ENCODE assay signal across 8 cellular contexts in the genomic region with DNA sequence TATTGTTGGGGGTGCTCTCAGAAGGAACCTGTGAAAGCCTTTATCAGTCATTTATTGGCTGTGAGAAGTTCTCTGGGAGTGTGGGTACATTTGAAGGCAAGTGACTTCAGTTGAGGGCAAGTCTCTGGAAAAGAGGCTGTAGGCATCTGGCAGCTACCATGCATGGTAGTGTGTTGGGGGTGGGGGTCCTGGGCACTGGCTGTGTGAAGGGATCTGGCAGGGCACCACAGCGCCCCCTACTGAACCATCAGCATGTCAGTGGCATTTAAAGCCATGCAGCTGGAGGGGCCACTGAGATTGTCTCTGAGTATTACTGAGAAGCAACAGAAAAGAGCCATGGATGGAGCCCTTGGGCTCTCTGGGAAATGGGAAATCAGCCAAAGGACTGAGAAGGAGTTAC. TPM values are rescaled to one million over a fixed set of nuclear protein-coding genes. Genes with fewer than 3 reads are reported as not detected.
DNase-seq lines count a peak whose midpoint lies in the region; ATAC-seq and TF ChIP-seq lines count a peak whose summit lies in the region.

No MANE protein-coding gene starts in this region.

- peak; percentile 51; the same call in 1 of the 2 replicates for TF ChIP-seq CTCF in LNCAP (IDR thresholded peaks at IDR 0.05)
- peak; percentile 33 for TF ChIP-seq CTCF in neural crest cell (conservative IDR thresholded peaks at IDR 0.05)

- DNase-seq in Daoy (ENCODE audit: low read depth) (peak; percentile 24), neural crest cell (ENCODE audit: low read depth, low spot score) (no peak), kidney glomerular epithelial cell (lab: John Stamatoyannopoulos, UW) (no peak), NCI-H187 treated with DMSO at 0.1 percent for 48 hours (lab: John Stamatoyannopoulos, UW) (no peak)
- peak; percentile 7 for DNase-seq in activated naive CD8-positive, alpha-beta T cell treated with anti-CD3 and anti-CD28 coated beads for 36 hours
- DNase-seq in effector CD4-positive, alpha-beta T cell = no peak

- H3K4me3 Mint-ChIP-seq in activated naive CD8-positive, alpha-beta T cell treated with anti-CD3 and anti-CD28 coated beads for 36 hours = no peak overlapping the region
- H3K4me3 Mint-ChIP-seq in neural crest cell = no peak overlapping the region

- H3K27ac Mint-ChIP-seq in activated naive CD8-positive, alpha-beta T cell treated with anti-CD3 and anti-CD28 coated beads for 36 hours = no peak overlapping the region
- H3K27ac Mint-ChIP-seq in neural crest cell (ENCODE audit: unreplicated experiment) = no peak overlapping the region

- peaks cover 4% of the 10 kb centered on the region for H3K27me3 Mint-ChIP-seq in activated naive CD8-positive, alpha-beta T cell treated with anti-CD3 and anti-CD28 coated beads for 36 hours
- H3K27me3 Mint-ChIP-seq in neural crest cell (ENCODE audit: low read depth) = no peaks in the 10 kb centered on the region

- H3K36me3 Mint-ChIP-seq in activated naive CD8-positive, alpha-beta T cell treated with anti-CD3 and anti-CD28 coated beads for 36 hours = peaks cover 6% of the 10 kb centered on the region
- peaks cover 40% of the 10 kb centered on the region for H3K36me3 Mint-ChIP-seq in neural crest cell (ENCODE audit: low read depth)

- H3K9me3 Mint-ChIP-seq in activated naive CD8-positive, alpha-beta T cell treated with anti-CD3 and anti-CD28 coated beads for 36 hours = no peaks in the 10 kb centered on the region
- no peaks in the 10 kb centered on the region for H3K9me3 Mint-ChIP-seq in neural crest cell

- H3K4me1 Mint-ChIP-seq in activated naive CD8-positive, alpha-beta T cell treated with anti-CD3 and anti-CD28 coated beads for 36 hours = no peaks in the 10 kb centered on the region
- H3K4me1 Mint-ChIP-seq in neural crest cell = peaks cover 20% of the 10 kb centered on the region

- ATAC-seq in HG03342 (IDR thresholded peaks at IDR 0.05; ENCODE audit: unreplicated experiment) = no peak

RNA-seq across cellular contexts. Expression of a gene that starts 30.6 kb away (rescaled TPM):
- total RNA-seq in Daoy (2014; rRNA removed; shearing (Covaris generic)) = 72.1 and 83.0 TPM in 2 replicates
- 10 to 100 TPM; 31.7 to 34.2 TPM for total RNA-seq in activated naive CD8-positive, alpha-beta T cell treated with anti-CD3 and anti-CD28 coated beads for 36 hours
- 147 and 151 TPM in 2 replicates for total RNA-seq in neural crest cell

RNA-seq across cellular contexts. Expression of a gene that starts 47.5 kb away (rescaled TPM):
- total RNA-seq in Daoy (2014; rRNA removed; shearing (Covaris generic)) = 22.1 and 31.6 TPM in 2 replicates
- 10 to 100 TPM; 36.4 to 37.2 TPM for total RNA-seq in activated naive CD8-positive, alpha-beta T cell treated with anti-CD3 and anti-CD28 coated beads for 36 hours
- 42.7 and 44.9 TPM in 2 replicates for total RNA-seq in neural crest cell

RNA-seq across cellular contexts. Expression of a gene that starts 47.5 kb away (rescaled TPM):
- total RNA-seq in Daoy (2014; rRNA removed; shearing (Covaris generic)) = 0.36 and 0.97 TPM in 2 replicates
- 1 to 10 TPM; 7.0 to 8.1 TPM for total RNA-seq in activated naive CD8-positive, alpha-beta T cell treated with anti-CD3 and anti-CD28 coated beads for 36 hours
- total RNA-seq in neural crest cell = 5.2 and 5.3 TPM in 2 replicates

Comparison
In these comparisons a context has a peak if more than half of its experiments do, and no peak if none do; other contexts are left out.
1. DNase-seq: peak in Daoy (single experiment) and activated naive CD8-positive, alpha-beta T cell treated with anti-CD3 and anti-CD28 coated beads for 36 hours (single experiment); none in neural crest cell (single experiment), kidney glomerular epithelial cell (single experiment), effector CD4-positive, alpha-beta T cell (single experiment) and NCI-H187 treated with DMSO at 0.1 percent for 48 hours (single experiment).